ENCODE assay signal across 2 cellular contexts in genomic region chr6:41716516-41717446, GRCh38.
TF ChIP-seq lines count a peak whose summit lies in the region.

No MANE protein-coding gene starts in this region.

TF ChIP-seq in HEK293, 187 proteins besides CTCF, POLR2A, EP300 and RAD21 (continued from another document and continues in another):
- TF ChIP-seq ZNF148 (tag by site-specific recombination; IDR thresholded peaks at IDR 0.05; ENCODE audit: borderline replicate concordance): no peak
- TF ChIP-seq ZNF324 (tag by site-specific recombination; IDR thresholded peaks at IDR 0.05): no peak
- no peak for TF ChIP-seq TCF7L2 (IDR thresholded peaks at IDR 0.05; ENCODE audit: borderline replicate concordance, low read depth, low read length)
- no peak for TF ChIP-seq PRDM2 (tag by site-specific recombination; IDR thresholded peaks at IDR 0.05; ENCODE audit: borderline replicate concordance)
- no peak for TF ChIP-seq BCL11A (tag by site-specific recombination; IDR thresholded peaks at IDR 0.05; ENCODE audit: low read depth)
- no peak for TF ChIP-seq ZNF623 (tag by site-specific recombination; IDR thresholded peaks at IDR 0.05)
- TF ChIP-seq ZNF776 (tag by site-specific recombination; IDR thresholded peaks at IDR 0.05; ENCODE audit: borderline replicate concordance): no peak
- no peak for TF ChIP-seq ZFP3 (tag by site-specific recombination; IDR thresholded peaks at IDR 0.05; ENCODE audit: low read depth)
- peak; percentile 59; the same call in 1 of the 2 replicates for TF ChIP-seq GLIS1 (tag by site-specific recombination; IDR thresholded peaks at IDR 0.05)
- no peak for TF ChIP-seq SP3 (tag by site-specific recombination; IDR thresholded peaks at IDR 0.05)
- TF ChIP-seq ZNF76 (tag by site-specific recombination; IDR thresholded peaks at IDR 0.05; ENCODE audit: borderline replicate concordance, low read depth): no peak
- TF ChIP-seq ZFHX2 (tag by site-specific recombination; conservative IDR thresholded peaks at IDR 0.05): 0 out of 2 replicates have a peak, but pooled peaks have one; percentile 4
- TF ChIP-seq ZNF792 (tag by site-specific recombination; IDR thresholded peaks at IDR 0.05): peak; percentile 65; the same call in 1 of the 2 replicates
- TF ChIP-seq SCRT1 (tag by site-specific recombination; IDR thresholded peaks at IDR 0.05; ENCODE audit: borderline replicate concordance): no peak
- no peak for TF ChIP-seq ZNF692 (tag by site-specific recombination; IDR thresholded peaks at IDR 0.05)
- TF ChIP-seq ZNF26 (tag by site-specific recombination; IDR thresholded peaks at IDR 0.05): no peak

TF ChIP-seq in WTC11, 78 proteins besides CTCF, POLR2A, EP300 and RAD21 (continued from another document):
- TF ChIP-seq HMGXB4 (CRISPR knock-in tag; IDR thresholded peaks at IDR 0.05) (no peak), ZMAT4 (CRISPR knock-in tag; IDR thresholded peaks at IDR 0.05) (no peak), RELA (CRISPR knock-in tag; IDR thresholded peaks at IDR 0.05; ENCODE audit: borderline replicate concordance) (no peak), GTF2I (CRISPR knock-in tag; conservative IDR thresholded peaks at IDR 0.05) (no peak)
